In the genomic region with DNA sequence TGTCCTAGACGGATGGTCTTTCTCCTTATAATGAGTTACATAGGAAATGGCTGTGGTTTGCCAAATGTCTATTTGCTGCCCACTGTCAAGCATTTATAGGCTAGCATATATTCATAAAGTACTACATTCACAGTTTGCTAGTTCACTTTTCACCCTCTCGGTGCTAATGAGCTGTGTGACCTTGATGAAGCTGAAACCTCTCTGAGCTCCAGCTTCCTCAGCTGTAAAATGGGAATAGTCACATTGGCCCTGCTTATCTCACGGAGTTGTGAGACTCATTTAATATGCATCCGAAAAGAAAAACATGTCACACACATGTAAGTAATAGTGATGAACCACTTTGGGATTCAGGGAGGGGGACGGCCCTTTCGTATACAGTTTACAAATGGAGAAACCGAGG, we compare ENCODE assay signal across 17 cellular contexts.
"Had no signal": no experiment of that assay in that cellular context is flagged by ENCODE, and none has a peak within 500 bp of the region (broad histone marks: within the 10 kb centered on the region; RNA-seq: fewer than 3 reads in every experiment).

No MANE protein-coding gene starts in this region.

- H3K27me3 ChIP-seq: transverse colon had no signal

- H3K4me3 ChIP-seq: lung, mucosa of descending colon, transverse colon had no signal

- H3K4me3 Mint-ChIP-seq: activated CD4-positive, alpha-beta memory T cell treated with anti-CD3 and anti-CD28 coated beads for 36 hours; activated CD4-positive, alpha-beta T cell treated with anti-CD3 and anti-CD28 coated beads for 36 hours; activated T-cell treated with anti-CD3 and anti-CD28 coated beads, Interleukin-2, amount 50 U/mL, for 4 hours; dendritic cell treated with granulocyte-macrophage colony-stimulating factor and Interleukin-4, amounts not matched to agents 40 ng/mL and 50 ng/mL, for 4 days; effector memory CD8-positive, alpha-beta T cell; naive thymus-derived CD4-positive, alpha-beta T cell; stimulated activated memory B cell treated with anti-CD40 and anti-IgM and Interleukin-4, amounts not matched to agents 10 μg/mL and 1 μg/mL and 100 μg/mL, for 72 hours had no signal

- H3K9me3 ChIP-seq: mucosa of descending colon, transverse colon had no signal

- H3K27ac ChIP-seq: epithelial cell of prostate, transverse colon had no signal

- ATAC-seq: activated naive CD4-positive, alpha-beta T cell treated with anti-CD3 and anti-CD28 coated beads, Interleukin-2, amount 50 U/mL, for 72 hours; activated T-cell treated with anti-CD3 and anti-CD28 coated beads, Interleukin-2, amount 50 U/mL, for 4 hours; effector memory CD8-positive, alpha-beta T cell; mucosa of descending colon; naive thymus-derived CD4-positive, alpha-beta T cell; stimulated activated memory B cell treated with anti-CD40 and anti-IgM and Interleukin-4, amounts not matched to agents 10 μg/mL and 1 μg/mL and 100 μg/mL, for 72 hours had no signal

- H3K36me3 Mint-ChIP-seq: activated naive CD4-positive, alpha-beta T cell treated with anti-CD3 and anti-CD28 coated beads, Interleukin-2, amount 50 U/mL, for 72 hours; brain had no signal

- H3K27me3 Mint-ChIP-seq: activated CD4-positive, alpha-beta memory T cell treated with anti-CD3 and anti-CD28 coated beads for 36 hours; activated CD4-positive, alpha-beta T cell treated with anti-CD3 and anti-CD28 coated beads for 36 hours; brain; dendritic cell treated with granulocyte-macrophage colony-stimulating factor and Interleukin-4, amounts not matched to agents 40 ng/mL and 50 ng/mL, for 4 days; effector memory CD8-positive, alpha-beta T cell; naive thymus-derived CD4-positive, alpha-beta T cell; stimulated activated memory B cell treated with anti-CD40 and anti-IgM and Interleukin-4, amounts not matched to agents 10 μg/mL and 1 μg/mL and 100 μg/mL, for 72 hours had no signal

- H3K36me3 ChIP-seq: transverse colon had no signal

- H3K9me3 Mint-ChIP-seq: activated CD4-positive, alpha-beta memory T cell treated with anti-CD3 and anti-CD28 coated beads for 36 hours; activated naive CD4-positive, alpha-beta T cell treated with anti-CD3 and anti-CD28 coated beads, Interleukin-2, amount 50 U/mL, for 72 hours; activated T-cell treated with anti-CD3 and anti-CD28 coated beads, Interleukin-2, amount 50 U/mL, for 4 hours; brain; dendritic cell treated with granulocyte-macrophage colony-stimulating factor and Interleukin-4, amounts not matched to agents 40 ng/mL and 50 ng/mL, for 4 days; effector memory CD8-positive, alpha-beta T cell; naive thymus-derived CD4-positive, alpha-beta T cell had no signal

- DNase-seq: activated CD4-positive, alpha-beta memory T cell treated with anti-CD3 and anti-CD28 coated beads for 36 hours; activated CD4-positive, alpha-beta T cell treated with anti-CD3 and anti-CD28 coated beads for 36 hours; activated gamma-delta T cell; activated T-cell treated with anti-CD3 and anti-CD28 coated beads, Interleukin-2, amount 50 U/mL, for 4 hours; effector memory CD8-positive, alpha-beta T cell; mucosa of descending colon; naive thymus-derived CD4-positive, alpha-beta T cell; stimulated activated CD4-positive, alpha-beta T cell treated with anti-CD3 and anti-CD28 coated beads, Interleukin-2, amount 100 ng/mL, for 48 hours; T-helper 2 cell; transverse colon had no signal

- H3K9ac ChIP-seq: parathyroid adenoma had no signal

- H3K27ac Mint-ChIP-seq: activated CD4-positive, alpha-beta memory T cell treated with anti-CD3 and anti-CD28 coated beads for 36 hours; activated CD4-positive, alpha-beta T cell treated with anti-CD3 and anti-CD28 coated beads for 36 hours; activated naive CD4-positive, alpha-beta T cell treated with anti-CD3 and anti-CD28 coated beads, Interleukin-2, amount 50 U/mL, for 72 hours; dendritic cell treated with granulocyte-macrophage colony-stimulating factor and Interleukin-4, amounts not matched to agents 40 ng/mL and 50 ng/mL, for 4 days; effector memory CD8-positive, alpha-beta T cell; naive thymus-derived CD4-positive, alpha-beta T cell; stimulated activated memory B cell treated with anti-CD40 and anti-IgM and Interleukin-4, amounts not matched to agents 10 μg/mL and 1 μg/mL and 100 μg/mL, for 72 hours had no signal
